In genomic region chr9:78213696-78214095, GRCh38 we compare ENCODE assay signal across 9 cellular contexts. TPM values are rescaled to one million over a fixed set of nuclear protein-coding genes. Genes with fewer than 3 reads are reported as not detected.
A peak's percentile ranks its signal among the peaks of the same experiment; 100 is the strongest.
DNase-seq lines count a peak whose midpoint lies in the region; ATAC-seq and TF ChIP-seq lines count a peak whose summit lies in the region.
"Had no signal": no experiment of that assay in that cellular context is flagged by ENCODE, and none has a peak within 500 bp of the region (broad histone marks: within the 10 kb centered on the region; RNA-seq: fewer than 3 reads in every experiment).

No MANE protein-coding gene starts in this region.

- no peak overlapping the region for H3K27ac ChIP-seq in GM23248
- H3K27ac ChIP-seq: epithelial cell of prostate had no signal

- H3K9me3 ChIP-seq in BE2C (peaks cover 4% of the 10 kb centered on the region; the same call in 1 of the 2 replicates), GM23248 (ENCODE audit: low read depth) (no peaks in the 10 kb centered on the region)

- H3K4me3 ChIP-seq in BE2C (ENCODE audit: low read depth, low read length) (no peak overlapping the region), GM23248 (no peak overlapping the region)

- 3 to 8% methylated on average over 4 of the region's 4 CpGs for WGBS in GM23248 (ENCODE audit: low coverage in 1 of 2, low lambda C conversion rate in 2 of 2, missing lambda C conversion rate in 2 of 2), 2 experiments

- H3K27me3 ChIP-seq in BE2C (no peaks in the 10 kb centered on the region), GM23248 (replicated peaks; ENCODE audit: insufficient read depth) (no peaks in the 10 kb centered on the region)

- DNase-seq in BE2C, result no peak
- peak; percentile 45 for DNase-seq in GM23248
- DNase-seq in SW480 (ENCODE audit: low spot score), result peak; percentile 49
- peak; percentile 43 for DNase-seq in iris pigment epithelial cell (ENCODE audit: low read depth)
- no peak for DNase-seq in NCI-H187 (lab: John Stamatoyannopoulos, UW)

- H3K79me2 ChIP-seq in GM23248 (ENCODE audit: insufficient read depth), result no peaks in the 10 kb centered on the region

- H3K9me2 ChIP-seq in GM23248 (ENCODE audit: insufficient read depth), result no peaks in the 10 kb centered on the region

- peak; percentile 39 for TF ChIP-seq CTCF in BE2C (IDR thresholded peaks at IDR 0.05; ENCODE audit: low read depth, low read length)

- no peak overlapping the region for H3K4me2 ChIP-seq in GM23248 (ENCODE audit: unreplicated experiment)

- in situ Hi-C loops in GM23248 (cut with MboI), result no loop called here

- no peaks in the 10 kb centered on the region for H3K36me3 ChIP-seq in BE2C
- no peaks in the 10 kb centered on the region for H3K36me3 ChIP-seq in GM23248 (ENCODE audit: low read depth)

- H4K20me1 ChIP-seq in GM23248 (ENCODE audit: insufficient read depth), result no peaks in the 10 kb centered on the region

- H2AFZ ChIP-seq in GM23248, result peak overlapping the region; percentile 61

- ATAC-seq in GM21619 (IDR thresholded peaks at IDR 0.05; ENCODE audit: unreplicated experiment) (no peak), GM18873 (IDR thresholded peaks at IDR 0.05; ENCODE audit: low FRiP score, unreplicated experiment) (no peak), GM19328 (IDR thresholded peaks at IDR 0.05; ENCODE audit: unreplicated experiment) (no peak)

- no peaks in the 10 kb centered on the region for H3F3A ChIP-seq in GM23248 (ENCODE audit: insufficient read depth)

- H3K4me1 ChIP-seq in BE2C, result no peaks in the 10 kb centered on the region
- H3K4me1 ChIP-seq in GM23248 (ENCODE audit: insufficient read depth), result peaks cover 3% of the 10 kb centered on the region; the same call in 1 of the 2 replicates

- 0 out of 2 replicates have a peak overlapping the region, but pooled peaks have one; percentile 22 for H3K9ac ChIP-seq in GM23248

RNA-seq across cellular contexts. Expression of gene CEP78, which starts 22.2 kb away (rescaled TPM):
- 4.6 TPM for polyA plus RNA-seq in BE2C (2012; ENCODE audit: insufficient read depth, insufficient read length, low read depth)
- total RNA-seq in GM23248 (2014; rRNA removed; shearing (Covaris generic)), result 13.8 and 22.9 TPM in 2 replicates
- 9.1 and 10.1 TPM in 2 replicates for polyA plus RNA-seq in GM23248 (2016; fragmentation: Nextera tagmentation; extraction: Ambion mirVana)

Comparison
In these comparisons a context has a peak if more than half of its experiments do, and no peak if none do; other contexts are left out.
1. DNase-seq: peak in GM23248 (single experiment), SW480 (single experiment) and iris pigment epithelial cell (single experiment); none in BE2C (single experiment) and NCI-H187 (0 of 2).